33 cellular contexts compared by ENCODE assay signal in genomic region chr12:129074379-129074778, GRCh38.
"Had no signal": no experiment of that assay in that cellular context is flagged by ENCODE, and none has a peak within 500 bp of the region (broad histone marks: within the 10 kb centered on the region; RNA-seq: fewer than 3 reads in every experiment).

No MANE protein-coding gene starts in this region.

- H3K36me3 Mint-ChIP-seq: activated naive CD4-positive, alpha-beta T cell treated with anti-CD3 and anti-CD28 coated beads, Interleukin-2, amount 10 ng/mL, durations not matched to agents 7 days and 5 days; activated naive CD4-positive, alpha-beta T cell treated with anti-CD3 and anti-CD28 coated beads, Interleukin-2, amount 50 U/mL, for 24 hours; activated naive CD4-positive, alpha-beta T cell treated with anti-CD3 and anti-CD28 coated beads, Interleukin-2, amount 50 U/mL, for 72 hours; activated naive CD8-positive, alpha-beta T cell; activated naive CD8-positive, alpha-beta T cell treated with anti-CD3 and anti-CD28 coated beads for 36 hours; activated naive CD8-positive, alpha-beta T cell treated with anti-CD3 and anti-CD28 coated beads, Interleukin-2, amount 10 ng/mL, durations not matched to agents 7 days and 5 days; brain had no signal

- H3K27me3 Mint-ChIP-seq: activated naive CD4-positive, alpha-beta T cell treated with anti-CD3 and anti-CD28 coated beads, Interleukin-2, amount 10 ng/mL, durations not matched to agents 7 days and 5 days; activated naive CD4-positive, alpha-beta T cell treated with anti-CD3 and anti-CD28 coated beads, Interleukin-2, amount 50 U/mL, for 24 hours; activated naive CD8-positive, alpha-beta T cell treated with anti-CD3 and anti-CD28 coated beads for 36 hours; activated naive CD8-positive, alpha-beta T cell treated with anti-CD3 and anti-CD28 coated beads, Interleukin-2, amount 10 ng/mL, durations not matched to agents 7 days and 5 days; activated naive CD8-positive, alpha-beta T cell treated with anti-CD3 and anti-CD28 coated beads, Interleukin-2, amount 50 U/mL, for 24 hours; activated T-cell treated with anti-CD3 and anti-CD28 coated beads, Interleukin-2, amount 50 U/mL, for 24 hours; activated T-helper 17 cell treated with anti-CD3 and anti-CD28 coated beads, Interleukin-2, amount 50 U/mL, for 72 hours had no signal

- H3K4me1 Mint-ChIP-seq: activated naive CD4-positive, alpha-beta T cell treated with anti-CD3 and anti-CD28 coated beads, Interleukin-2, amount 10 ng/mL, durations not matched to agents 7 days and 5 days; activated naive CD4-positive, alpha-beta T cell treated with anti-CD3 and anti-CD28 coated beads, Interleukin-2, amount 50 U/mL, for 24 hours; activated naive CD8-positive, alpha-beta T cell treated with anti-CD3 and anti-CD28 coated beads for 36 hours; activated naive CD8-positive, alpha-beta T cell treated with anti-CD3 and anti-CD28 coated beads, Interleukin-2, amount 10 ng/mL, durations not matched to agents 7 days and 5 days; activated naive CD8-positive, alpha-beta T cell treated with anti-CD3 and anti-CD28 coated beads, Interleukin-2, amount 50 U/mL, for 24 hours; activated T-helper 17 cell treated with anti-CD3 and anti-CD28 coated beads, Interleukin-2, amount 50 U/mL, for 72 hours; central memory CD8-positive, alpha-beta T cell had no signal

- H3K4me3 Mint-ChIP-seq: activated naive CD4-positive, alpha-beta T cell treated with anti-CD3 and anti-CD28 coated beads for 36 hours; activated naive CD4-positive, alpha-beta T cell treated with anti-CD3 and anti-CD28 coated beads, Interleukin-2, amount 10 ng/mL, durations not matched to agents 7 days and 5 days; activated naive CD4-positive, alpha-beta T cell treated with anti-CD3 and anti-CD28 coated beads, Interleukin-2, amount 50 U/mL, for 24 hours; activated naive CD8-positive, alpha-beta T cell; activated naive CD8-positive, alpha-beta T cell treated with anti-CD3 and anti-CD28 coated beads for 36 hours; activated naive CD8-positive, alpha-beta T cell treated with anti-CD3 and anti-CD28 coated beads, Interleukin-2, amount 10 ng/mL, durations not matched to agents 7 days and 5 days; activated naive CD8-positive, alpha-beta T cell treated with anti-CD3 and anti-CD28 coated beads, Interleukin-2, amount 50 U/mL, for 24 hours; activated T-cell treated with anti-CD3 and anti-CD28 coated beads, Interleukin-2, amount 50 U/mL, for 24 hours; activated T-cell treated with anti-CD3 and anti-CD28 coated beads, Interleukin-2, amount 50 U/mL, for 4 hours; activated T-cell treated with anti-CD3 and anti-CD28 coated beads, Interleukin-2, amount 50 U/mL, for 72 hours; activated T-helper 1 cell treated with anti-CD3 and anti-CD28 coated beads, Interleukin-12 subunit alpha, Interleukin-12 subunit beta, Interleukin-2, Interleukin-4 antibody, amounts not matched to agents 30 ng/mL and 10 ng/mL and 1 ng/mL, durations not matched to agents 14 hours and 24 hours and 36 hours; activated T-helper 17 cell treated with anti-CD3 and anti-CD28 coated beads, Interleukin-2, amount 50 U/mL, for 72 hours; brain; central memory CD8-positive, alpha-beta T cell had no signal

- ATAC-seq: activated naive CD4-positive, alpha-beta T cell treated with anti-CD3 and anti-CD28 coated beads, Interleukin-2, amount 50 U/mL, for 72 hours; activated naive CD8-positive, alpha-beta T cell treated with anti-CD3 and anti-CD28 coated beads, Interleukin-2, amount 50 U/mL, for 24 hours; activated T-cell treated with anti-CD3 and anti-CD28 coated beads, Interleukin-2, amount 50 U/mL, for 4 hours; activated T-cell treated with anti-CD3 and anti-CD28 coated beads, Interleukin-2, amount 50 U/mL, for 72 hours; activated T-helper 17 cell treated with anti-CD3 and anti-CD28 coated beads, Interleukin-2, amount 50 U/mL, for 72 hours; body of pancreas had no signal

- H3K27ac Mint-ChIP-seq: activated naive CD4-positive, alpha-beta T cell treated with anti-CD3 and anti-CD28 coated beads for 36 hours; activated naive CD4-positive, alpha-beta T cell treated with anti-CD3 and anti-CD28 coated beads, Interleukin-2, amount 10 ng/mL, durations not matched to agents 7 days and 5 days; activated naive CD4-positive, alpha-beta T cell treated with anti-CD3 and anti-CD28 coated beads, Interleukin-2, amount 50 U/mL, for 24 hours; activated naive CD4-positive, alpha-beta T cell treated with anti-CD3 and anti-CD28 coated beads, Interleukin-2, amount 50 U/mL, for 72 hours; activated naive CD8-positive, alpha-beta T cell; activated naive CD8-positive, alpha-beta T cell treated with anti-CD3 and anti-CD28 coated beads for 36 hours; activated naive CD8-positive, alpha-beta T cell treated with anti-CD3 and anti-CD28 coated beads, Interleukin-2, amount 10 ng/mL, durations not matched to agents 7 days and 5 days; activated naive CD8-positive, alpha-beta T cell treated with anti-CD3 and anti-CD28 coated beads, Interleukin-2, amount 50 U/mL, for 24 hours; activated T-cell treated with anti-CD3 and anti-CD28 coated beads, Interleukin-2, amount 50 U/mL, for 24 hours; activated T-cell treated with anti-CD3 and anti-CD28 coated beads, Interleukin-2, amount 50 U/mL, for 72 hours; activated T-helper 1 cell treated with anti-CD3 and anti-CD28 coated beads, Interleukin-12 subunit alpha, Interleukin-12 subunit beta, Interleukin-2, Interleukin-4 antibody, amounts not matched to agents 30 ng/mL and 10 ng/mL and 1 ng/mL, durations not matched to agents 14 hours and 24 hours and 36 hours; activated T-helper 17 cell treated with anti-CD3 and anti-CD28 coated beads, Interleukin-2, amount 50 U/mL, for 72 hours; activated T-helper 2 cell treated with anti-CD3 and anti-CD28 coated beads, Interferon-gamma antibody, Interleukin-2, Interleukin-4, amounts not matched to agents 10 μg/mL and 5 μg/mL and 100 μg/mL, durations not matched to agents 14 hours and 24 hours and 36 hours; brain had no signal

- H3K9me3 Mint-ChIP-seq: activated naive CD4-positive, alpha-beta T cell treated with anti-CD3 and anti-CD28 coated beads, Interleukin-2, amount 50 U/mL, for 24 hours; activated naive CD8-positive, alpha-beta T cell treated with anti-CD3 and anti-CD28 coated beads for 36 hours; activated naive CD8-positive, alpha-beta T cell treated with anti-CD3 and anti-CD28 coated beads, Interleukin-2, amount 50 U/mL, for 24 hours; activated T-cell treated with anti-CD3 and anti-CD28 coated beads, Interleukin-2, amount 50 U/mL, for 24 hours; central memory CD8-positive, alpha-beta T cell had no signal

- DNase-seq: activated effector memory CD4-positive, alpha-beta T cell treated with anti-CD3 and anti-CD28 coated beads, Interleukin-2, amount 50 U/mL, for 16 hours; activated effector memory CD4-positive, alpha-beta T cell treated with Interleukin-2 at 50 U/mL for 16 hours; activated gamma-delta T cell; activated gamma-delta T cell treated with Interleukin-2 at 50 U/mL for 16 hours; activated naive CD4-positive, alpha-beta T cell; activated naive CD4-positive, alpha-beta T cell treated with anti-CD3 and anti-CD28 coated beads for 36 hours; activated naive CD4-positive, alpha-beta T cell treated with anti-CD3 and anti-CD28 coated beads, Interleukin-2, amount 10 ng/mL, durations not matched to agents 7 days and 5 days; activated naive CD4-positive, alpha-beta T cell treated with anti-CD3 and anti-CD28 coated beads, Interleukin-2, amount 50 U/mL, for 16 hours; activated naive CD4-positive, alpha-beta T cell treated with Interleukin-2 at 50 U/mL for 16 hours; activated naive CD8-positive, alpha-beta T cell treated with anti-CD3 and anti-CD28 coated beads for 36 hours; activated naive CD8-positive, alpha-beta T cell treated with anti-CD3 and anti-CD28 coated beads, Interleukin-2, amount 10 ng/mL, durations not matched to agents 7 days and 5 days; activated naive CD8-positive, alpha-beta T cell treated with anti-CD3 and anti-CD28 coated beads, Interleukin-2, amount 50 U/mL, for 24 hours; activated T-cell treated with anti-CD3 and anti-CD28 coated beads, Interleukin-2, amount 50 U/mL, for 1 hour; activated T-cell treated with anti-CD3 and anti-CD28 coated beads, Interleukin-2, amount 50 U/mL, for 24 hours; activated T-cell treated with anti-CD3 and anti-CD28 coated beads, Interleukin-2, amount 50 U/mL, for 4 hours; activated T-cell treated with anti-CD3 and anti-CD28 coated beads, Interleukin-2, amount 50 U/mL, for 48 hours; activated T-cell treated with anti-CD3 and anti-CD28 coated beads, Interleukin-2, amount 50 U/mL, for 72 hours; amniotic stem cell; amygdala; anterior cingulate cortex; aorta; body of pancreas; caudate nucleus; central memory CD4-positive, alpha-beta T cell; cerebellar nuclear complex had no signal
